27 cellular contexts compared by ENCODE assay signal in the genomic region with DNA sequence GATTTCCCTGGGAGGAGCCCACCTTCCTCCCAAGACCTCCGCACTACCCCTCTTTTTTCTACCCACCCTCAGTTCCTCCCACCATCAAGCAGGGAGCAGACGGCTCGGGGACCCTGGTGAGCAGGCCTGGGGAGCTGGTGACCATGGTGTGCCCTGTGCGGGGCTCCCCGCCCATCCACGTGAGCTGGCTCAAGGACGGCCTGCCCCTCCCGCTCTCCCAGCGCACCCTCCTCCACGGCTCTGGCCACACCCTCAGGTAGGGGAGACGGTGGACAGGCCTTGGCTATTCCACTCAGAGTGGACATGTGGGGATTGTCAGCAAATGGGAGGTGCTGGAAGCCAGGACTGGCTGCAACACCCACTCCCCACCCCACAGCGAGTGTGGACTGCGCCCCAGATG.
"Had no signal": no experiment of that assay in that cellular context is flagged by ENCODE, and none has a peak within 500 bp of the region (broad histone marks: within the 10 kb centered on the region; RNA-seq: fewer than 3 reads in every experiment).

No MANE protein-coding gene starts in this region.

- H3K9me3 ChIP-seq: esophagus muscularis mucosa, gastrocnemius medialis had no signal

- FAIRE-seq: astrocyte, bronchial epithelial cell had no signal

- H3K4me1 Mint-ChIP-seq: activated CD4-positive, alpha-beta memory T cell treated with anti-CD3 and anti-CD28 coated beads, Interleukin-2, amount 10 ng/mL, durations not matched to agents 7 days and 5 days; activated CD4-positive, alpha-beta T cell treated with anti-CD3 and anti-CD28 coated beads, Interleukin-2, amount 10 ng/mL, durations not matched to agents 7 days and 5 days; activated T-helper 17 cell treated with anti-CD3 and anti-CD28 coated beads, Interleukin-2, amount 50 U/mL, for 72 hours; central memory CD8-positive, alpha-beta T cell had no signal

- H3K36me3 Mint-ChIP-seq: activated naive CD8-positive, alpha-beta T cell had no signal

- H3K4me1 ChIP-seq: esophagus muscularis mucosa, foreskin keratinocyte, gastrocnemius medialis had no signal

- H3K27ac ChIP-seq: brain microvascular endothelial cell, esophagus muscularis mucosa, foreskin keratinocyte, gastrocnemius medialis had no signal

- DNase-seq: activated CD4-positive, alpha-beta memory T cell treated with anti-CD3 and anti-CD28 coated beads, Interleukin-2, amount 10 ng/mL, durations not matched to agents 7 days and 5 days; activated CD4-positive, alpha-beta T cell treated with anti-CD3 and anti-CD28 coated beads for 1 hour; activated CD4-positive, alpha-beta T cell treated with anti-CD3 and anti-CD28 coated beads for 4 hours; activated CD4-positive, alpha-beta T cell treated with anti-CD3 and anti-CD28 coated beads, Interleukin-2, amount 10 ng/mL, durations not matched to agents 7 days and 5 days; activated CD4-positive, alpha-beta T cell treated with anti-CD3 and anti-CD28 coated beads, Interleukin-2, amount 50 U/mL, for 4 hours; activated effector memory CD4-positive, alpha-beta T cell treated with Interleukin-2 at 50 U/mL for 16 hours; activated gamma-delta T cell treated with Interleukin-2 at 50 U/mL for 16 hours; activated naive CD4-positive, alpha-beta T cell treated with anti-CD3 and anti-CD28 coated beads, Interleukin-2, amount 50 U/mL, for 16 hours; activated naive CD4-positive, alpha-beta T cell treated with Interleukin-2 at 50 U/mL for 16 hours; activated T-cell treated with anti-CD3 and anti-CD28 coated beads, Interleukin-2, amount 50 U/mL, for 4 hours; amniotic stem cell; anterior cingulate cortex; brain microvascular endothelial cell; cortex of kidney; dermis blood vessel endothelial cell; effector CD4-positive, alpha-beta T cell; effector memory CD8-positive, alpha-beta T cell; erythroblast; foreskin keratinocyte; gastrocnemius medialis; T-helper 2 cell had no signal

- H3K27me3 ChIP-seq: brain microvascular endothelial cell, esophagus muscularis mucosa, foreskin keratinocyte, gastrocnemius medialis had no signal

- H3K27me3 Mint-ChIP-seq: activated CD4-positive, alpha-beta memory T cell treated with anti-CD3 and anti-CD28 coated beads, Interleukin-2, amount 10 ng/mL, durations not matched to agents 7 days and 5 days; activated CD4-positive, alpha-beta T cell treated with anti-CD3 and anti-CD28 coated beads, Interleukin-2, amount 10 ng/mL, durations not matched to agents 7 days and 5 days; activated naive CD8-positive, alpha-beta T cell had no signal

- H3K27ac Mint-ChIP-seq: activated CD4-positive, alpha-beta memory T cell treated with anti-CD3 and anti-CD28 coated beads, Interleukin-2, amount 10 ng/mL, durations not matched to agents 7 days and 5 days; activated CD4-positive, alpha-beta T cell treated with anti-CD3 and anti-CD28 coated beads, Interleukin-2, amount 10 ng/mL, durations not matched to agents 7 days and 5 days; activated naive CD8-positive, alpha-beta T cell; activated T-helper 17 cell treated with anti-CD3 and anti-CD28 coated beads, Interleukin-2, amount 50 U/mL, for 72 hours; effector memory CD8-positive, alpha-beta T cell had no signal

- H3K4me3 Mint-ChIP-seq: activated CD4-positive, alpha-beta memory T cell treated with anti-CD3 and anti-CD28 coated beads, Interleukin-2, amount 10 ng/mL, durations not matched to agents 7 days and 5 days; activated CD4-positive, alpha-beta T cell treated with anti-CD3 and anti-CD28 coated beads, Interleukin-2, amount 10 ng/mL, durations not matched to agents 7 days and 5 days; activated naive CD8-positive, alpha-beta T cell; activated T-cell treated with anti-CD3 and anti-CD28 coated beads, Interleukin-2, amount 50 U/mL, for 4 hours; activated T-helper 17 cell treated with anti-CD3 and anti-CD28 coated beads, Interleukin-2, amount 50 U/mL, for 72 hours; central memory CD8-positive, alpha-beta T cell; effector memory CD8-positive, alpha-beta T cell had no signal

- H3K9me3 Mint-ChIP-seq: activated CD4-positive, alpha-beta memory T cell treated with anti-CD3 and anti-CD28 coated beads, Interleukin-2, amount 10 ng/mL, durations not matched to agents 7 days and 5 days; activated CD4-positive, alpha-beta T cell treated with anti-CD3 and anti-CD28 coated beads, Interleukin-2, amount 10 ng/mL, durations not matched to agents 7 days and 5 days; activated T-cell treated with anti-CD3 and anti-CD28 coated beads, Interleukin-2, amount 50 U/mL, for 4 hours; activated T-helper 17 cell treated with anti-CD3 and anti-CD28 coated beads, Interleukin-2, amount 50 U/mL, for 72 hours; central memory CD8-positive, alpha-beta T cell; effector memory CD8-positive, alpha-beta T cell had no signal

- H3K4me3 ChIP-seq: esophagus muscularis mucosa, gastrocnemius medialis had no signal

- H3K36me3 ChIP-seq: brain microvascular endothelial cell, gastrocnemius medialis had no signal
